ENCODE assay signal across 10 cellular contexts in genomic region chr22:18533633-18534032, GRCh38. TPM values are rescaled to one million over a fixed set of nuclear protein-coding genes. Genes with fewer than 3 reads are reported as not detected.
"Had no signal": no experiment of that assay in that cellular context is flagged by ENCODE, and none has a peak within 500 bp of the region (broad histone marks: within the 10 kb centered on the region; RNA-seq: fewer than 3 reads in every experiment).

No MANE protein-coding gene starts in this region.

RNA-seq across cellular contexts. Expression of gene TMEM191B, which starts 6.0 kb away (rescaled TPM):
- total RNA-seq: subcutaneous adipose tissue, thoracic aorta, urinary bladder, vagina had no signal

RNA-seq across cellular contexts. Expression of gene GGTLC3, which starts 15.7 kb away (rescaled TPM):
- total RNA-seq: stomach, subcutaneous adipose tissue, suprapubic skin, temporal lobe, thoracic aorta, tibial nerve, transverse colon, urinary bladder, uterus, vagina had no signal
- polyA plus RNA-seq: urinary bladder had no signal
